In the genomic region with DNA sequence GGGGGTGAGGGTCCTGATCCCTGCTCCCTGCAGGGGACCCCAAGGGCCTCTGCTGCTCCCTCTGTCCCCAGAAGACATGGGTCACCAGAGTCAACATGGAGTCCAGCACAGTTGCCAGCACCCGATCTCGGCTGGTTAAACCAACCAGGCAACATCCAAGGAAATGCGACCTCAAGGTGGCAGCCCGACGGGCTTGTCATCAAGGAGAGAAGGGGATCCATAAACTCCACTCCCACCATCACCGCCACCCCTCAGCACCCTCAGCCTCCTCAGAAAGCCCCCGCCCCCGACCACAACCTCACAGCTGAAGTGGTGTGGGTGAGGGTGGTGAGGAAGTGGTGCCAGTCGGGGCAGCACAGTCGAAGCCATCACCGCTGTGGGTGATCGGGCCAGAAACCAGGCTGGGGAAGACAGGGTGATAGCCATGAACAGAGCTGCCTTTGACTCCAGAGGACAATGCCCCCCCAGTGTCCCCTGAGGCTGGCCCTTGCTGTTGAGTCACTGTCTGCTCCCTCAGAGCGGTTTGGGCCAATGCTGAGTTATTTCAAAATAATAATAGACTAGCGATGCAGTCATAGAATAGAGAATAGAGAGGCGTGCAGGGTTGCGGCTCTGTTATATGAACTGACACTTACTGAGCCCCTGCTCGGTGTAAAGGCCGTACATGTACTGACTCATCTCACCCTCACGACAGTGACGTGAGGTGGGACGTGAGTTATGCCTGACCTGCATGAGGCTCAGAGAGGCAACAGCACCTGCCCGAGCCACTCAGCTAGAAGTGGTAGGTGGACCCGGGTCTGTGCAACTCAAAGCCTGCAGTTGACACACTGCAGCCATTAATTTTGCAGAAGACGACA, we compare ENCODE assay signal across 13 cellular contexts.
DNase-seq lines count a peak whose midpoint lies in the region; TF ChIP-seq lines count a peak whose summit lies in the region.
"Had no signal": no experiment of that assay in that cellular context is flagged by ENCODE, and none has a peak within 500 bp of the region (broad histone marks: within the 10 kb centered on the region; RNA-seq: fewer than 3 reads in every experiment).

No MANE protein-coding gene starts in this region.

- H3K9me3 Mint-ChIP-seq in CD8-positive, alpha-beta memory T cell = no peaks in the 10 kb centered on the region
- H3K9me3 Mint-ChIP-seq in neural progenitor cell = no peaks in the 10 kb centered on the region
- no peaks in the 10 kb centered on the region for H3K9me3 Mint-ChIP-seq in HFFc6
- H3K9me3 Mint-ChIP-seq: activated CD4-positive, alpha-beta T cell treated with anti-CD3 and anti-CD28 coated beads, Interleukin-2, amount 10 ng/mL, durations not matched to agents 7 days and 5 days had no signal

- H3K79me2 ChIP-seq in neural progenitor cell (ENCODE audit: low read depth) (no peaks in the 10 kb centered on the region), PC-9 (ENCODE audit: low read depth) (no peaks in the 10 kb centered on the region)

- no peaks in the 10 kb centered on the region for H3K4me1 ChIP-seq in CD8-positive, alpha-beta memory T cell (ENCODE audit: insufficient read depth, low read length)
- peaks cover 16% of the 10 kb centered on the region for H3K4me1 ChIP-seq in SJSA1 (replicated peaks)
- peaks cover 3% of the 10 kb centered on the region for H3K4me1 ChIP-seq in neural progenitor cell
- H3K4me1 ChIP-seq in PC-9 (replicated peaks; ENCODE audit: insufficient read depth) = no peaks in the 10 kb centered on the region

- H3K27ac ChIP-seq in CD8-positive, alpha-beta memory T cell (ENCODE audit: low read depth, low read length) = no peak overlapping the region
- H3K27ac ChIP-seq in SJSA1 (no peak overlapping the region), neural progenitor cell (no peak overlapping the region), PC-9 (no peak overlapping the region)
- H3K27ac ChIP-seq: HL-60, tibial nerve had no signal

- H3K4me3 Mint-ChIP-seq in CD8-positive, alpha-beta memory T cell = peak overlapping the region in 6 of 7 donors; percentile 36 to 78 (median 44)
- H3K4me3 Mint-ChIP-seq in neural progenitor cell (no peak overlapping the region), HFFc6 (no peak overlapping the region)
- H3K4me3 Mint-ChIP-seq: activated CD4-positive, alpha-beta T cell treated with anti-CD3 and anti-CD28 coated beads, Interleukin-2, amount 10 ng/mL, durations not matched to agents 7 days and 5 days had no signal

- no peaks in the 10 kb centered on the region for H3K36me3 Mint-ChIP-seq in CD8-positive, alpha-beta memory T cell
- no peaks in the 10 kb centered on the region for H3K36me3 Mint-ChIP-seq in neural progenitor cell
- H3K36me3 Mint-ChIP-seq in HFFc6 (ENCODE audit: low read depth) = no peaks in the 10 kb centered on the region

- H2AFZ ChIP-seq in neural progenitor cell (replicated peaks) (no peak overlapping the region), PC-9 (no peak overlapping the region)

- no peaks in the 10 kb centered on the region for H3K9me2 ChIP-seq in PC-9 (ENCODE audit: insufficient read depth)

- no TSS peak for BruUV-seq in PC-9 (replicated peaks; lab: Mats Ljungman, UMichigan)

- no peak overlapping the region for H3K9ac ChIP-seq in neural progenitor cell

- peak in 2 of 5 donors; percentile 6 to 9 for DNase-seq in CD8-positive, alpha-beta memory T cell
- DNase-seq in SJSA1 (ENCODE audit: low read depth in 1 of 2, low spot score in 2 of 2) (peak; percentile 33 to 65), hepatic stellate cell (ENCODE audit: low spot score) (peak; percentile 77), posterior vena cava (ENCODE audit: low spot score) (peak; percentile 90), neural progenitor cell (ENCODE audit: low spot score) (no peak), HFFc6 (no peak), SHP77 (lab: John Stamatoyannopoulos, UW) (no peak), PC-9 (no peak)
- DNase-seq: activated CD4-positive, alpha-beta T cell treated with anti-CD3 and anti-CD28 coated beads, Interleukin-2, amount 10 ng/mL, durations not matched to agents 7 days and 5 days; NCI-H1105; stimulated activated CD4-positive, alpha-beta T cell treated with anti-CD3 and anti-CD28 coated beads, Interleukin-2, amount 100 ng/mL, for 48 hours had no signal

- H3K4me3 ChIP-seq in CD8-positive, alpha-beta memory T cell (ENCODE audit: low read length) = no peak overlapping the region
- H3K4me3 ChIP-seq in SJSA1 = no peak overlapping the region
- no peak overlapping the region for H3K4me3 ChIP-seq in neural progenitor cell
- H3K4me3 ChIP-seq in PC-9 = no peak overlapping the region
- H3K4me3 ChIP-seq: tibial nerve had no signal

- peak overlapping the region in 3 of 8 donors; percentile 17 to 54 (median 29) for H3K27ac Mint-ChIP-seq in CD8-positive, alpha-beta memory T cell
- no peak overlapping the region for H3K27ac Mint-ChIP-seq in neural progenitor cell
- no peak overlapping the region for H3K27ac Mint-ChIP-seq in HFFc6
- H3K27ac Mint-ChIP-seq: activated CD4-positive, alpha-beta T cell treated with anti-CD3 and anti-CD28 coated beads, Interleukin-2, amount 10 ng/mL, durations not matched to agents 7 days and 5 days had no signal

- TF ChIP-seq CTCF in neural progenitor cell (IDR thresholded peaks at IDR 0.05) = no peak
- no peak for TF ChIP-seq CTCF in HFFc6 (IDR thresholded peaks at IDR 0.05)
- no peak for TF ChIP-seq CTCF in PC-9 (conservative IDR thresholded peaks at IDR 0.05)

- no peaks in the 10 kb centered on the region for H3K9me3 ChIP-seq in CD8-positive, alpha-beta memory T cell (ENCODE audit: low read length)
- no peaks in the 10 kb centered on the region for H3K9me3 ChIP-seq in SJSA1 (replicated peaks)
- H3K9me3 ChIP-seq in neural progenitor cell (ENCODE audit: low read depth) = no peaks in the 10 kb centered on the region
- H3K9me3 ChIP-seq in PC-9 (ENCODE audit: insufficient read depth, low read depth) = no peaks in the 10 kb centered on the region
- H3K9me3 ChIP-seq: tibial nerve had no signal

- peaks cover 6 to 16% (median 7%) of the 10 kb centered on the region in 3 donors for H3K4me1 Mint-ChIP-seq in CD8-positive, alpha-beta memory T cell
- peaks cover 5% of the 10 kb centered on the region for H3K4me1 Mint-ChIP-seq in neural progenitor cell
- no peaks in the 10 kb centered on the region for H3K4me1 Mint-ChIP-seq in HFFc6 (ENCODE audit: low read depth)

- CTCF ChIA-PET in CD8-positive, alpha-beta memory T cell (lab: Charles Lee) = no interaction called here
- CTCF ChIA-PET in PC-9 (lab: Charles Lee) = no interaction called here

- peaks cover 12% of the 10 kb centered on the region for H3K27me3 ChIP-seq in CD8-positive, alpha-beta memory T cell (ENCODE audit: insufficient read depth, low read length, poor library complexity, severe bottlenecking)
- no peaks in the 10 kb centered on the region for H3K27me3 ChIP-seq in SJSA1 (replicated peaks)
- H3K27me3 ChIP-seq in neural progenitor cell = no peaks in the 10 kb centered on the region
- H3K27me3 ChIP-seq in PC-9 (ENCODE audit: insufficient read depth, low read depth) = no peaks in the 10 kb centered on the region

- H3F3A ChIP-seq in neural progenitor cell (ENCODE audit: low read depth) = no peaks in the 10 kb centered on the region
- H3F3A ChIP-seq in PC-9 (ENCODE audit: insufficient read depth, low read depth) = no peaks in the 10 kb centered on the region

- H3K4me2 ChIP-seq in neural progenitor cell (no peak overlapping the region), PC-9 (no peak overlapping the region)

- POLR2A ChIA-PET in CD8-positive, alpha-beta memory T cell (lab: Charles Lee) = interaction anchor here (0.6 kb wide), 1 partner anchor 748 kb away, joined by 3 read pairs; no protein-coding TSS in a partner anchor
- POLR2A ChIA-PET in PC-9 (lab: Charles Lee; ENCODE audit: unreplicated experiment) = no interaction called here

- H3K27me3 Mint-ChIP-seq in CD8-positive, alpha-beta memory T cell = peaks cover 6 to 47% of the 10 kb centered on the region in 2 donors
- H3K27me3 Mint-ChIP-seq in neural progenitor cell (ENCODE audit: insufficient read depth, low read depth) = peaks cover 3% of the 10 kb centered on the region
- peaks cover 13% of the 10 kb centered on the region for H3K27me3 Mint-ChIP-seq in HFFc6 (ENCODE audit: insufficient read depth)

- H3K36me3 ChIP-seq in CD8-positive, alpha-beta memory T cell (ENCODE audit: insufficient read depth, low read length) = no peaks in the 10 kb centered on the region
- H3K36me3 ChIP-seq in SJSA1 (no peaks in the 10 kb centered on the region), neural progenitor cell (no peaks in the 10 kb centered on the region), PC-9 (ENCODE audit: low read depth) (no peaks in the 10 kb centered on the region)
- H3K36me3 ChIP-seq: tibial nerve had no signal

- intact Hi-C loops in posterior vena cava (cut with DNase I) (no loop called here), PC-9 (cut with micrococcal nuclease; ENCODE audit: unreplicated experiment) (no loop called here)

- no peaks in the 10 kb centered on the region for H4K20me1 ChIP-seq in neural progenitor cell (ENCODE audit: low read depth)
- H4K20me1 ChIP-seq in PC-9 (ENCODE audit: insufficient read depth) = no peaks in the 10 kb centered on the region

Comparison
In these comparisons a context has a peak if more than half of its experiments do, and no peak if none do; other contexts are left out.
1. DNase-seq: peak in SJSA1 (2 of 2), hepatic stellate cell (single experiment) and posterior vena cava (single experiment); none in neural progenitor cell (single experiment), HFFc6 (single experiment), SHP77 (0 of 2) and PC-9 (0 of 2).
2. H3K4me3 Mint-ChIP-seq: peak in CD8-positive, alpha-beta memory T cell (6 of 7); none in neural progenitor cell (single experiment) and HFFc6 (single experiment).